28 cellular contexts compared by ENCODE assay signal in the genomic region with DNA sequence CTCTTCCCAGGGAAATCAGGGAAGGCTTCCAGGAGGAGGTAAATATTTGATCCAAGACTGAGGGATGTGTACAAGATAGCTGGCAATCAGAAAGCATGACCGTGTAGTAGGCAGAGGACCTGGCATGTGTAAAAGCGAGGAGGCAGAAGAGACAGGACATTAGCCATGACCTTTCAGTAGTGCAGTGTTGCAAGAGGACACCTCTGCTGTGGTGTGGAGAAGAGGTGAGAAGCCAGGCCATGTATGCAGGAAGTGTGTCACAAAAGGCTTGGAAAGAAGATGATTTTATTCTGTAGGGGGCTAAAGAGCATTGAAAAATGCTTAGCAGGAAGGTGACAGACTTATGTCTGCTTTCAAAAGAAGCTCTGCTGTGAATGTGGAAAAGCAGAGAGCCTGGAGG.
"Had no signal": no experiment of that assay in that cellular context is flagged by ENCODE, and none has a peak within 500 bp of the region (broad histone marks: within the 10 kb centered on the region; RNA-seq: fewer than 3 reads in every experiment).

No MANE protein-coding gene starts in this region.

- H3K9me3 ChIP-seq: adrenal gland, body of pancreas, esophagus squamous epithelium, gastroesophageal sphincter had no signal

- H3K4me3 ChIP-seq: adrenal gland, body of pancreas, esophagus squamous epithelium, gastroesophageal sphincter had no signal

- H3K27me3 Mint-ChIP-seq: activated B cell treated with CpG ODN at 0.5 μM for 24 hours had no signal

- H3K36me3 ChIP-seq: adrenal gland, esophagus squamous epithelium had no signal

- H3K4me1 ChIP-seq: adrenal gland, body of pancreas, esophagus squamous epithelium, gastroesophageal sphincter had no signal

- H3K27me3 ChIP-seq: adrenal gland, body of pancreas, esophagus squamous epithelium, gastroesophageal sphincter had no signal

- H3K36me3 Mint-ChIP-seq: activated naive CD4-positive, alpha-beta T cell treated with anti-CD3 and anti-CD28 coated beads, Interleukin-2, amount 50 U/mL, for 24 hours; activated naive CD8-positive, alpha-beta T cell treated with anti-CD3 and anti-CD28 coated beads for 36 hours had no signal

- H3K27ac ChIP-seq: adrenal gland, body of pancreas, epithelial cell of prostate, esophagus squamous epithelium, gastroesophageal sphincter, VCaP had no signal

- ATAC-seq: activated CD4-positive, CD25-positive, alpha-beta regulatory T cell treated with anti-CD3 and anti-CD28 coated beads, Interleukin-2, amount 50 U/mL, for 24 hours; activated CD8-positive, alpha-beta T cell treated with anti-CD3 and anti-CD28 coated beads for 36 hours; activated naive CD8-positive, alpha-beta T cell treated with anti-CD3 and anti-CD28 coated beads, Interleukin-2, amount 50 U/mL, for 24 hours; activated T-cell treated with anti-CD3 and anti-CD28 coated beads, Interleukin-2, amount 50 U/mL, for 4 hours; activated T-helper 17 cell treated with anti-CD3 and anti-CD28 coated beads, Interleukin-2, amount 50 U/mL, for 72 hours; body of pancreas; gastroesophageal sphincter had no signal

- H3K9me3 Mint-ChIP-seq: activated B cell treated with CpG ODN at 0.5 μM for 24 hours; activated CD8-positive, alpha-beta T cell treated with anti-CD3 and anti-CD28 coated beads for 36 hours; activated naive CD4-positive, alpha-beta T cell treated with anti-CD3 and anti-CD28 coated beads, Interleukin-2, amount 50 U/mL, for 24 hours; activated T-cell treated with anti-CD3 and anti-CD28 coated beads, Interleukin-2, amount 50 U/mL, for 4 hours; activated T-helper 17 cell treated with anti-CD3 and anti-CD28 coated beads, Interleukin-2, amount 50 U/mL, for 72 hours had no signal

- H3K4me3 Mint-ChIP-seq: activated B cell treated with CpG ODN at 0.5 μM for 24 hours; activated CD8-positive, alpha-beta T cell treated with anti-CD3 and anti-CD28 coated beads for 36 hours; activated naive CD4-positive, alpha-beta T cell treated with anti-CD3 and anti-CD28 coated beads for 36 hours; activated naive CD4-positive, alpha-beta T cell treated with anti-CD3 and anti-CD28 coated beads, Interleukin-2, amount 50 U/mL, for 24 hours; activated naive CD8-positive, alpha-beta T cell treated with anti-CD3 and anti-CD28 coated beads for 36 hours; activated naive CD8-positive, alpha-beta T cell treated with anti-CD3 and anti-CD28 coated beads, Interleukin-2, amount 50 U/mL, for 24 hours; activated T-cell treated with anti-CD3 and anti-CD28 coated beads, Interleukin-2, amount 50 U/mL, for 4 hours; activated T-helper 17 cell treated with anti-CD3 and anti-CD28 coated beads, Interleukin-2, amount 50 U/mL, for 72 hours had no signal

- H3K4me1 Mint-ChIP-seq: activated B cell treated with CpG ODN at 0.5 μM for 24 hours; activated naive CD8-positive, alpha-beta T cell treated with anti-CD3 and anti-CD28 coated beads, Interleukin-2, amount 50 U/mL, for 24 hours; activated T-helper 17 cell treated with anti-CD3 and anti-CD28 coated beads, Interleukin-2, amount 50 U/mL, for 72 hours had no signal

- DNase-seq: activated B cell treated with CpG ODN at 0.5 μM for 24 hours; activated CD4-positive, alpha-beta T cell treated with anti-CD3 and anti-CD28 coated beads for 48 hours; activated CD4-positive, alpha-beta T cell treated with anti-CD3 and anti-CD28 coated beads, Interleukin-2, amount 50 U/mL, for 1 hour; activated CD4-positive, alpha-beta T cell treated with anti-CD3 and anti-CD28 coated beads, Interleukin-2, amount 50 U/mL, for 48 hours; activated CD8-positive, alpha-beta memory T cell treated with anti-CD3 and anti-CD28 coated beads for 24 hours; activated CD8-positive, alpha-beta T cell treated with anti-CD3 and anti-CD28 coated beads for 36 hours; activated effector memory CD4-positive, alpha-beta T cell treated with Interleukin-2 at 50 U/mL for 16 hours; activated naive CD4-positive, alpha-beta T cell treated with anti-CD3 and anti-CD28 coated beads for 36 hours; activated naive CD8-positive, alpha-beta T cell treated with anti-CD3 and anti-CD28 coated beads for 36 hours; activated naive CD8-positive, alpha-beta T cell treated with anti-CD3 and anti-CD28 coated beads, Interleukin-2, amount 50 U/mL, for 24 hours; activated T-cell treated with anti-CD3 and anti-CD28 coated beads, Interleukin-2, amount 50 U/mL, for 4 hours; adrenal gland; amygdala; aorta; body of pancreas; caudate nucleus; cortex of kidney; dermis blood vessel endothelial cell; effector CD8-positive, alpha-beta T cell; esophagus squamous epithelium; foreskin melanocyte; T-helper 2 cell had no signal

- H3K27ac Mint-ChIP-seq: activated B cell treated with CpG ODN at 0.5 μM for 24 hours; activated CD8-positive, alpha-beta T cell treated with anti-CD3 and anti-CD28 coated beads for 36 hours; activated naive CD4-positive, alpha-beta T cell treated with anti-CD3 and anti-CD28 coated beads for 36 hours; activated naive CD4-positive, alpha-beta T cell treated with anti-CD3 and anti-CD28 coated beads, Interleukin-2, amount 50 U/mL, for 24 hours; activated naive CD8-positive, alpha-beta T cell treated with anti-CD3 and anti-CD28 coated beads for 36 hours; activated naive CD8-positive, alpha-beta T cell treated with anti-CD3 and anti-CD28 coated beads, Interleukin-2, amount 50 U/mL, for 24 hours; activated T-helper 17 cell treated with anti-CD3 and anti-CD28 coated beads, Interleukin-2, amount 50 U/mL, for 72 hours had no signal
